22 cellular contexts compared by ENCODE assay signal in genomic region chr2:172259835-172260234, GRCh38.
"Had no signal": no experiment of that assay in that cellular context is flagged by ENCODE, and none has a peak within 500 bp of the region (broad histone marks: within the 10 kb centered on the region; RNA-seq: fewer than 3 reads in every experiment).

No MANE protein-coding gene starts in this region.

- H3K4me3 Mint-ChIP-seq: activated CD4-positive, alpha-beta T cell treated with anti-CD3 and anti-CD28 coated beads, Interleukin-2, amount 10 ng/mL, durations not matched to agents 24 days and 14 days; activated CD8-positive, alpha-beta T cell treated with anti-CD3 and anti-CD28 coated beads for 36 hours; activated naive CD8-positive, alpha-beta T cell treated with anti-CD3 and anti-CD28 coated beads, Interleukin-2, amount 10 ng/mL, durations not matched to agents 7 days and 5 days; activated T-helper 17 cell treated with anti-CD3 and anti-CD28 coated beads, Interleukin-2, amount 50 U/mL, for 72 hours; mesothelial cell of epicardium; nephron progenitor cell had no signal

- ATAC-seq: activated CD8-positive, alpha-beta T cell treated with anti-CD3 and anti-CD28 coated beads for 36 hours; activated T-helper 17 cell treated with anti-CD3 and anti-CD28 coated beads, Interleukin-2, amount 50 U/mL, for 72 hours; body of pancreas; gastrocnemius medialis; heart left ventricle had no signal

- H3K27ac ChIP-seq: body of pancreas, dorsolateral prefrontal cortex, gastrocnemius medialis, heart left ventricle, prostate gland, right atrium auricular region, suprapubic skin, transverse colon had no signal

- H3K4me3 ChIP-seq: body of pancreas, dorsolateral prefrontal cortex, gastrocnemius medialis, heart left ventricle, prostate gland, right atrium auricular region, suprapubic skin, transverse colon had no signal

- H3K36me3 ChIP-seq: gastrocnemius medialis, heart left ventricle, prostate gland, right atrium auricular region, suprapubic skin, transverse colon had no signal

- H3K27me3 Mint-ChIP-seq: activated T-helper 17 cell treated with anti-CD3 and anti-CD28 coated beads, Interleukin-2, amount 50 U/mL, for 72 hours had no signal

- H3K27me3 ChIP-seq: body of pancreas, dorsolateral prefrontal cortex, gastrocnemius medialis, heart left ventricle, right atrium auricular region, suprapubic skin, transverse colon had no signal

- H3K36me3 Mint-ChIP-seq: activated naive CD8-positive, alpha-beta T cell treated with anti-CD3 and anti-CD28 coated beads, Interleukin-2, amount 10 ng/mL, durations not matched to agents 7 days and 5 days; mesothelial cell of epicardium had no signal

- H3K9me3 ChIP-seq: body of pancreas, gastrocnemius medialis, heart left ventricle, prostate gland, right atrium auricular region, suprapubic skin, transverse colon had no signal

- H3K9me3 Mint-ChIP-seq: activated T-helper 17 cell treated with anti-CD3 and anti-CD28 coated beads, Interleukin-2, amount 50 U/mL, for 72 hours had no signal

- H3K4me1 ChIP-seq: body of pancreas, gastrocnemius medialis, heart left ventricle, prostate gland, right atrium auricular region, transverse colon had no signal

- H3K4me1 Mint-ChIP-seq: activated CD4-positive, alpha-beta T cell treated with anti-CD3 and anti-CD28 coated beads, Interleukin-2, amount 10 ng/mL, durations not matched to agents 24 days and 14 days; activated naive CD8-positive, alpha-beta T cell treated with anti-CD3 and anti-CD28 coated beads, Interleukin-2, amount 10 ng/mL, durations not matched to agents 7 days and 5 days; activated T-helper 17 cell treated with anti-CD3 and anti-CD28 coated beads, Interleukin-2, amount 50 U/mL, for 72 hours; nephron progenitor cell had no signal

- H3K27ac Mint-ChIP-seq: activated CD4-positive, alpha-beta T cell treated with anti-CD3 and anti-CD28 coated beads, Interleukin-2, amount 10 ng/mL, durations not matched to agents 24 days and 14 days; activated CD8-positive, alpha-beta T cell treated with anti-CD3 and anti-CD28 coated beads for 36 hours; activated naive CD8-positive, alpha-beta T cell treated with anti-CD3 and anti-CD28 coated beads, Interleukin-2, amount 10 ng/mL, durations not matched to agents 7 days and 5 days; activated T-helper 17 cell treated with anti-CD3 and anti-CD28 coated beads, Interleukin-2, amount 50 U/mL, for 72 hours; mesothelial cell of epicardium; nephron progenitor cell had no signal

- DNase-seq: activated CD4-positive, alpha-beta T cell treated with anti-CD3 and anti-CD28 coated beads, Interleukin-2, amount 10 ng/mL, durations not matched to agents 24 days and 14 days; activated CD8-positive, alpha-beta T cell treated with anti-CD3 and anti-CD28 coated beads for 36 hours; activated naive CD4-positive, alpha-beta T cell treated with Interleukin-2 at 50 U/mL for 16 hours; activated naive CD8-positive, alpha-beta T cell treated with anti-CD3 and anti-CD28 coated beads, Interleukin-2, amount 10 ng/mL, durations not matched to agents 7 days and 5 days; activated T-cell treated with anti-CD3 and anti-CD28 coated beads, Interleukin-2, amount 50 U/mL, for 1 hour; body of pancreas; central memory CD4-positive, alpha-beta T cell; dorsolateral prefrontal cortex; erythroblast; gastrocnemius medialis; heart left ventricle; nephron progenitor cell; stimulated activated CD4-positive, alpha-beta T cell treated with anti-CD3 and anti-CD28 coated beads, Interleukin-2, amount 100 ng/mL, for 24 hours; stimulated activated naive CD4-positive, alpha-beta T cell treated with Interleukin-2 at 50 U/mL for 16 hours; T-helper 1 cell; T-helper 9 cell; transverse colon had no signal
